Comparison of ENCODE assay signal across 8 cellular contexts in the genomic region with DNA sequence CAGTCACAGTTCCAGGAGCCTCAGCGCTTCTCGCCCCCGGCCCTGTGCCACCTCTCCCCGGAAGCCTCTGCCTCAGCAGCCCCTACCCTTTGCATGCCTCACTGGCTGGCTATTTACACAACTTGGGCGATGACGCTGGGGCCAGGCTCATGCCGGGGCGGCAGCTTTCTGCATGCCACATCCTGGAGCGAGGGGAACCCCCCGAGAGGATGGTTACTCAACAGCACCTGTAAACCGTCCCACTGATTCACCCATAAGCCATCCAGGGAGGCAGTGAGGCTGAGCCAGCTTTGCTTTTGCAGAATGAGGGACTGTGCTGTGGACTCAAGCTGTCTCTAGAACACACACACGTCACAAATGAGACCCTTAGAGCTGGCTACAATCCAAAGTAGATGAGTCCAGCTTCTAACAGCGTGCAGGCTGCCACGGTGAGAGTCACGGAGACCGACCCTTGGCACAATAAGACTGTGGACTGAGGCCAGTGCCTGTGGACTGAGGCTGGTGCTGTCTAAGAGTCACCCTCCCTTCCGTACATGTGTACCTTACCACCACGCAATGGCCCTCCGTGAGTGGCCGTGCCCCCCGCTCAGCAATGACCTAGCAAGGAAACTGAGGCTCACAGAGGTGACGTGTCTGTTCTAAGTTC. TPM values are rescaled to one million over a fixed set of nuclear protein-coding genes. Genes with fewer than 3 reads are reported as not detected.
DNase-seq lines count a peak whose midpoint lies in the region; ATAC-seq and TF ChIP-seq lines count a peak whose summit lies in the region.

No MANE protein-coding gene starts in this region.

- no peaks in the 10 kb centered on the region; a peak in 1 of 22 replicates for H4K20me1 ChIP-seq in BLaER1 treated with 17β-estradiol and CSF1 and Interleukin-3, amounts not matched to agents 10 nM and 100 nM

- intact Hi-C loops in activated CD4-positive, alpha-beta T cell treated with anti-CD3 and anti-CD28 coated beads, Interleukin-2, amount 10 ng/mL, durations not matched to agents 24 days and 14 days (cut with micrococcal nuclease): loop anchor here (5.0 kb wide), 1 partner anchor 44 kb away; no protein-coding TSS in a partner anchor

- H3K27ac ChIP-seq in BLaER1 treated with 17β-estradiol and CSF1 and Interleukin-3, amounts not matched to agents 10 nM and 100 nM: peak overlapping the region in 10 of 11 experiments; percentile 17 to 94 (median 80); a peak in 18 of 22 replicates

- H3K4me3 Mint-ChIP-seq in IgD-negative memory B cell: peak overlapping the region in 3 of 4 donors; percentile 3 to 67 (median 61)
- H3K4me3 Mint-ChIP-seq in activated CD4-positive, alpha-beta T cell treated with anti-CD3 and anti-CD28 coated beads, Interleukin-2, amount 10 ng/mL, durations not matched to agents 24 days and 14 days: no peak overlapping the region
- no peak overlapping the region for H3K4me3 Mint-ChIP-seq in type B pancreatic cell

- H3K36me3 Mint-ChIP-seq in IgD-negative memory B cell (peaks cover 6% of the 10 kb centered on the region), type B pancreatic cell (no peaks in the 10 kb centered on the region)
- H3K36me3 Mint-ChIP-seq in activated CD4-positive, alpha-beta T cell treated with anti-CD3 and anti-CD28 coated beads, Interleukin-2, amount 10 ng/mL, durations not matched to agents 24 days and 14 days (ENCODE audit: low read depth): no peaks in the 10 kb centered on the region

- peak; percentile 82 for ATAC-seq in GM21360 (IDR thresholded peaks at IDR 0.05; ENCODE audit: unreplicated experiment)

- peak overlapping the region; percentile 60 to 88 (median 81) for H3K27ac Mint-ChIP-seq in IgD-negative memory B cell
- peak overlapping the region; percentile 34 for H3K27ac Mint-ChIP-seq in activated CD4-positive, alpha-beta T cell treated with anti-CD3 and anti-CD28 coated beads, Interleukin-2, amount 10 ng/mL, durations not matched to agents 24 days and 14 days
- H3K27ac Mint-ChIP-seq in type B pancreatic cell: no peak overlapping the region

- H3K27me3 Mint-ChIP-seq in IgD-negative memory B cell: peaks cover 6% of the 10 kb centered on the region
- H3K27me3 Mint-ChIP-seq in activated CD4-positive, alpha-beta T cell treated with anti-CD3 and anti-CD28 coated beads, Interleukin-2, amount 10 ng/mL, durations not matched to agents 24 days and 14 days: peaks cover 37% of the 10 kb centered on the region
- H3K27me3 Mint-ChIP-seq in type B pancreatic cell: peaks cover 28% of the 10 kb centered on the region

- H3K36me3 ChIP-seq in BLaER1 treated with 17β-estradiol and CSF1 and Interleukin-3, amounts not matched to agents 10 nM and 100 nM: no peaks in the 10 kb centered on the region

- peak overlapping the region in 2 of 10 experiments; percentile 6 to 9; a peak in 2 of 20 replicates for H3K4me3 ChIP-seq in BLaER1 treated with 17β-estradiol and CSF1 and Interleukin-3, amounts not matched to agents 10 nM and 100 nM

- peaks cover 0 to 6% (median 0%) of the 10 kb centered on the region in 3 donors for H3K9me3 Mint-ChIP-seq in IgD-negative memory B cell
- no peaks in the 10 kb centered on the region for H3K9me3 Mint-ChIP-seq in activated CD4-positive, alpha-beta T cell treated with anti-CD3 and anti-CD28 coated beads, Interleukin-2, amount 10 ng/mL, durations not matched to agents 24 days and 14 days
- H3K9me3 Mint-ChIP-seq in type B pancreatic cell: no peaks in the 10 kb centered on the region

- peaks cover 33 to 73% (median 64%) of the 10 kb centered on the region in 10 experiments for H3K4me1 ChIP-seq in BLaER1 treated with 17β-estradiol and CSF1 and Interleukin-3, amounts not matched to agents 10 nM and 100 nM

- peaks cover 0 to 16% (median 10%) of the 10 kb centered on the region in 11 experiments; a peak in 20 of 22 replicates for H3K9me3 ChIP-seq in BLaER1 treated with 17β-estradiol and CSF1 and Interleukin-3, amounts not matched to agents 10 nM and 100 nM (replicated peaks in 1 of 11)

- H3K4me1 Mint-ChIP-seq in IgD-negative memory B cell (peaks cover 5 to 11% (median 10%) of the 10 kb centered on the region in 3 donors), type B pancreatic cell (ENCODE audit: unreplicated experiment) (no peaks in the 10 kb centered on the region)
- H3K4me1 Mint-ChIP-seq in activated CD4-positive, alpha-beta T cell treated with anti-CD3 and anti-CD28 coated beads, Interleukin-2, amount 10 ng/mL, durations not matched to agents 24 days and 14 days: peaks cover 11% of the 10 kb centered on the region

- TF ChIP-seq CTCF in type B pancreatic cell (conservative IDR thresholded peaks at IDR 0.05): no peak

- peak overlapping the region in 9 of 11 experiments; percentile 37 to 82 (median 62); a peak in 15 of 22 replicates for H3K9ac ChIP-seq in BLaER1 treated with 17β-estradiol and CSF1 and Interleukin-3, amounts not matched to agents 10 nM and 100 nM

- no peaks in the 10 kb centered on the region for H3K27me3 ChIP-seq in BLaER1 treated with 17β-estradiol and CSF1 and Interleukin-3, amounts not matched to agents 10 nM and 100 nM

- peak overlapping the region; percentile 73 to 94 (median 86) for H3K4me2 ChIP-seq in BLaER1 treated with 17β-estradiol and CSF1 and Interleukin-3, amounts not matched to agents 10 nM and 100 nM

- DNase-seq in activated CD4-positive, alpha-beta T cell treated with anti-CD3 and anti-CD28 coated beads, Interleukin-2, amount 10 ng/mL, durations not matched to agents 24 days and 14 days: peak; percentile 88
- DNase-seq in effector CD4-positive, alpha-beta T cell: peak; percentile 81
- DNase-seq in stimulated activated CD4-positive, alpha-beta T cell treated with anti-CD3 and anti-CD28 coated beads, Interleukin-1b, Interleukin-23, amount 100 ng/mL, for 1 hour (ENCODE audit: low read depth in 2 of 2): peak; percentile 43 to 63
- DNase-seq in type B pancreatic cell (ENCODE audit: extremely low spot score, unreplicated experiment) (no peak), NCI-H2171 (lab: John Stamatoyannopoulos, UW) (no peak)

RNA-seq across cellular contexts. Expression of gene ODC1, which starts 45.6 kb away (rescaled TPM):
- polyA plus RNA-seq in IgD-negative memory B cell: 207 TPM
- 267 and 273 TPM in 2 replicates for total RNA-seq in activated CD4-positive, alpha-beta T cell treated with anti-CD3 and anti-CD28 coated beads, Interleukin-2, amount 10 ng/mL, durations not matched to agents 24 days and 14 days
- 60.7 and 135 TPM in 2 replicates for total RNA-seq in type B pancreatic cell (ENCODE audit: low replicate concordance)

Comparison
In these comparisons a context has a peak if more than half of its experiments do, and no peak if none do; other contexts are left out.
1. H3K4me3 Mint-ChIP-seq: peak in IgD-negative memory B cell (3 of 4); none in activated CD4-positive, alpha-beta T cell treated with anti-CD3 and anti-CD28 coated beads, Interleukin-2, amount 10 ng/mL, durations not matched to agents 24 days and 14 days (single experiment) and type B pancreatic cell (single experiment).
2. DNase-seq: peak in activated CD4-positive, alpha-beta T cell treated with anti-CD3 and anti-CD28 coated beads, Interleukin-2, amount 10 ng/mL, durations not matched to agents 24 days and 14 days (single experiment), effector CD4-positive, alpha-beta T cell (single experiment) and stimulated activated CD4-positive, alpha-beta T cell treated with anti-CD3 and anti-CD28 coated beads, Interleukin-1b, Interleukin-23, amount 100 ng/mL, for 1 hour (2 of 2); none in type B pancreatic cell (single experiment) and NCI-H2171 (single experiment).